In genomic region chr6:135651964-135652755, GRCh38 we compare ENCODE assay signal across 10 cellular contexts.
DNase-seq lines count a peak whose midpoint lies in the region; ATAC-seq and TF ChIP-seq lines count a peak whose summit lies in the region.
"Had no signal": no experiment of that assay in that cellular context is flagged by ENCODE, and none has a peak within 500 bp of the region (broad histone marks: within the 10 kb centered on the region; RNA-seq: fewer than 3 reads in every experiment).

No MANE protein-coding gene starts in this region.

- no peak overlapping the region for H3K27ac ChIP-seq in IMR-90 (ENCODE audit: insufficient read depth, low read length)
- no peak overlapping the region for H3K27ac ChIP-seq in naive thymus-derived CD4-positive, alpha-beta T cell (ENCODE audit: low read depth, low read length)
- H3K27ac ChIP-seq: epithelial cell of prostate had no signal

- H3K36me3 ChIP-seq in IMR-90 (ENCODE audit: control insufficient read depth, insufficient read depth, low read length): no peaks in the 10 kb centered on the region
- no peaks in the 10 kb centered on the region for H3K36me3 ChIP-seq in naive thymus-derived CD4-positive, alpha-beta T cell (ENCODE audit: control insufficient read depth in 2 of 3, insufficient read depth in 3 of 3, low read length in 3 of 3)

- TF ChIP-seq RAD21 in IMR-90 (IDR thresholded peaks at IDR 0.05; ENCODE audit: low read length): no peak

- H4K91ac ChIP-seq in IMR-90 (ENCODE audit: insufficient read depth, low read depth, low read length): no peak overlapping the region

- peak overlapping the region in 2 of 9 donors; percentile 28 to 78 for H3K27ac Mint-ChIP-seq in naive thymus-derived CD4-positive, alpha-beta T cell
- no peak overlapping the region for H3K27ac Mint-ChIP-seq in activated CD4-positive, alpha-beta memory T cell treated with anti-CD3 and anti-CD28 coated beads, Interleukin-2, amount 10 ng/mL, durations not matched to agents 7 days and 5 days

- H2AK5ac ChIP-seq in IMR-90 (ENCODE audit: low read depth, low read length): no peak overlapping the region

- intact Hi-C loops in IMR-90 (cut with micrococcal nuclease) (no loop called here), left cardiac atrium (cut with DNase I) (no loop called here)
- intact Hi-C loops in naive thymus-derived CD4-positive, alpha-beta T cell (cut with micrococcal nuclease): no loop called here

- H3K4me3 Mint-ChIP-seq in naive thymus-derived CD4-positive, alpha-beta T cell: peak overlapping the region in 1 of 10 donors; percentile 52
- H3K4me3 Mint-ChIP-seq in activated CD4-positive, alpha-beta memory T cell treated with anti-CD3 and anti-CD28 coated beads, Interleukin-2, amount 10 ng/mL, durations not matched to agents 7 days and 5 days: no peak overlapping the region

- POLR2A ChIA-PET in IMR-90 (lab: Charles Lee; ENCODE audit: unreplicated experiment): no interaction called here
- POLR2A ChIA-PET in naive thymus-derived CD4-positive, alpha-beta T cell (lab: Charles Lee): no interaction called here
- POLR2A ChIA-PET in activated CD4-positive, alpha-beta memory T cell treated with anti-CD3 and anti-CD28 coated beads, Interleukin-2, amount 10 ng/mL, durations not matched to agents 7 days and 5 days (lab: Charles Lee): no interaction called here

- H2BK120ac ChIP-seq in IMR-90 (ENCODE audit: low read depth, low read length): no peak overlapping the region

- H3K4me3 ChIP-seq in IMR-90 (ENCODE audit: insufficient read depth, low read depth, low read length): no peak overlapping the region
- H3K4me3 ChIP-seq in naive thymus-derived CD4-positive, alpha-beta T cell (ENCODE audit: low read length): no peak overlapping the region

- no peak overlapping the region for H2BK15ac ChIP-seq in IMR-90 (ENCODE audit: low read depth, low read length)

- H3K9me3 Mint-ChIP-seq in naive thymus-derived CD4-positive, alpha-beta T cell: peaks cover 0 to 59% (median 11%) of the 10 kb centered on the region in 11 donors
- peaks cover 25% of the 10 kb centered on the region for H3K9me3 Mint-ChIP-seq in activated CD4-positive, alpha-beta memory T cell treated with anti-CD3 and anti-CD28 coated beads, Interleukin-2, amount 10 ng/mL, durations not matched to agents 7 days and 5 days

- peaks cover 0 to 17% (median 2%) of the 10 kb centered on the region in 7 donors for H3K4me1 Mint-ChIP-seq in naive thymus-derived CD4-positive, alpha-beta T cell
- H3K4me1 Mint-ChIP-seq in activated CD4-positive, alpha-beta memory T cell treated with anti-CD3 and anti-CD28 coated beads, Interleukin-2, amount 10 ng/mL, durations not matched to agents 7 days and 5 days: peaks cover 12% of the 10 kb centered on the region

- H2BK5ac ChIP-seq in IMR-90 (ENCODE audit: low read depth, low read length, poor library complexity, severe bottlenecking): no peak overlapping the region

- no CpG with 5 or more reads among the region's 7 CpGs for WGBS in IMR-90 (ENCODE audit: extremely low coverage in 2 of 2, insufficient read length in 1 of 2), 2 experiments

- no peaks in the 10 kb centered on the region for H3K27me3 Mint-ChIP-seq in naive thymus-derived CD4-positive, alpha-beta T cell
- H3K27me3 Mint-ChIP-seq in activated CD4-positive, alpha-beta memory T cell treated with anti-CD3 and anti-CD28 coated beads, Interleukin-2, amount 10 ng/mL, durations not matched to agents 7 days and 5 days: peaks cover 8% of the 10 kb centered on the region

- H3K4me1 ChIP-seq in IMR-90 (ENCODE audit: control insufficient read depth, insufficient read depth, low read length): no peaks in the 10 kb centered on the region
- H3K4me1 ChIP-seq in naive thymus-derived CD4-positive, alpha-beta T cell (ENCODE audit: control insufficient read depth in 2 of 2, insufficient read depth in 2 of 2, low read length in 2 of 2): no peaks in the 10 kb centered on the region

- H3K14ac ChIP-seq in IMR-90 (replicated peaks; ENCODE audit: low read depth, low read length): no peak overlapping the region

- TF ChIP-seq POLR2A in IMR-90 (IDR thresholded peaks at IDR 0.05; ENCODE audit: low read depth, low read length): no peak

- H3K9me3 ChIP-seq in IMR-90 (ENCODE audit: control insufficient read depth, insufficient read depth, low read length): no peaks in the 10 kb centered on the region
- no peaks in the 10 kb centered on the region for H3K9me3 ChIP-seq in naive thymus-derived CD4-positive, alpha-beta T cell (ENCODE audit: control insufficient read depth in 2 of 3, low read length in 3 of 3)

- no peak overlapping the region for H3K4me2 ChIP-seq in IMR-90 (ENCODE audit: low read depth, low read length)

- no peak overlapping the region for H2AK9ac ChIP-seq in IMR-90 (replicated peaks; ENCODE audit: low read depth, low read length, poor library complexity)

- no peak overlapping the region for H3K56ac ChIP-seq in IMR-90 (ENCODE audit: extremely low read depth, insufficient read depth, low read length)

- CTCF ChIA-PET in IMR-90 (lab: Yijun Ruan, JAX): no interaction called here
- CTCF ChIA-PET in naive thymus-derived CD4-positive, alpha-beta T cell (lab: Charles Lee): no interaction called here
- CTCF ChIA-PET in activated CD4-positive, alpha-beta memory T cell treated with anti-CD3 and anti-CD28 coated beads, Interleukin-2, amount 10 ng/mL, durations not matched to agents 7 days and 5 days (lab: Charles Lee): no interaction called here

- BruUV-seq in IMR-90 (replicated peaks; lab: Mats Ljungman, UMichigan): no TSS peak

- H4K8ac ChIP-seq in IMR-90 (ENCODE audit: low read depth in 2 of 2, low read length in 2 of 2): no peak overlapping the region

- no peaks in the 10 kb centered on the region for H3K79me1 ChIP-seq in IMR-90 (ENCODE audit: low read depth in 1 of 2, low read length in 2 of 2)

- H3K27me3 ChIP-seq in IMR-90 (ENCODE audit: control insufficient read depth, insufficient read depth, low read length): no peaks in the 10 kb centered on the region
- H3K27me3 ChIP-seq in naive thymus-derived CD4-positive, alpha-beta T cell (ENCODE audit: control insufficient read depth in 2 of 2, insufficient read depth in 2 of 2, low read length in 2 of 2): no peaks in the 10 kb centered on the region

- no peak for TF ChIP-seq CTCF in IMR-90 (conservative IDR thresholded peaks at IDR 0.05; ENCODE audit: low read depth, low read length)

- no peak overlapping the region for H3K18ac ChIP-seq in IMR-90 (ENCODE audit: low read depth, low read length)

- no peak overlapping the region for H3K4ac ChIP-seq in IMR-90 (ENCODE audit: low read depth, low read length)

- in situ Hi-C loops in IMR-90 (cut with MboI; ENCODE audit: low sequenced_read_pairs): no loop called here

- H3K9me1 ChIP-seq in IMR-90 (ENCODE audit: insufficient read depth, low read length): no peaks in the 10 kb centered on the region

- H4K20me1 ChIP-seq in IMR-90 (ENCODE audit: insufficient read depth, low read length): no peaks in the 10 kb centered on the region

- DNase-seq in SKM-1 treated with dmso at 0.1 percent for 144 hours (lab: John Stamatoyannopoulos, UW; ENCODE audit: unreplicated experiment): peak; percentile 44
- DNase-seq in SKM-1 (lab: John Stamatoyannopoulos, UW; ENCODE audit: unreplicated experiment): no peak
- DNase-seq in IMR-90: peak; percentile 10
- DNase-seq in naive thymus-derived CD4-positive, alpha-beta T cell: no peak
- DNase-seq in left cardiac atrium: no peak
- DNase-seq in NCI-H2171 treated with DMSO at 0.1 percent for 48 hours (lab: John Stamatoyannopoulos, UW): no peak
- no peak for DNase-seq in activated CD4-positive, alpha-beta memory T cell treated with anti-CD3 and anti-CD28 coated beads, Interleukin-2, amount 10 ng/mL, durations not matched to agents 7 days and 5 days
- DNase-seq: NCI-H510A had no signal

- no peak overlapping the region for H3K9ac ChIP-seq in IMR-90 (ENCODE audit: low read depth, low read length)

- H3K23ac ChIP-seq in IMR-90 (ENCODE audit: low read depth, low read length): no peak overlapping the region

- peaks cover 0 to 71% (median 4%) of the 10 kb centered on the region in 5 donors for H3K36me3 Mint-ChIP-seq in naive thymus-derived CD4-positive, alpha-beta T cell
- H3K36me3 Mint-ChIP-seq in activated CD4-positive, alpha-beta memory T cell treated with anti-CD3 and anti-CD28 coated beads, Interleukin-2, amount 10 ng/mL, durations not matched to agents 7 days and 5 days (ENCODE audit: low read depth): peaks cover 29% of the 10 kb centered on the region

- dilution Hi-C loops in IMR-90 (cut with HindIII; ENCODE audit: low sequenced_read_pairs, unreplicated experiment): no loop called here

- no peak overlapping the region for H4K5ac ChIP-seq in IMR-90 (ENCODE audit: low read depth, low read length)

- H2BK20ac ChIP-seq in IMR-90 (ENCODE audit: low read depth, low read length): no peak overlapping the region

- H2AFZ ChIP-seq in IMR-90 (replicated peaks; ENCODE audit: low read length, poor library complexity): no peak overlapping the region

- ATAC-seq in HG02623 (IDR thresholded peaks at IDR 0.05; ENCODE audit: unreplicated experiment) (peak; percentile 98), IMR-90 (ENCODE audit: low read depth) (peak; percentile 46; the same call in 1 of the 2 replicates), left cardiac atrium (no peak)
- ATAC-seq in naive thymus-derived CD4-positive, alpha-beta T cell: peak; percentile 45

TF ChIP-seq in IMR-90, 13 proteins besides CTCF, POLR2A, EP300 and RAD21:
- no peak for TF ChIP-seq FOS (IDR thresholded peaks at IDR 0.05; ENCODE audit: low read depth, low read length)
- no peak for TF ChIP-seq SMC3 (IDR thresholded peaks at IDR 0.05; ENCODE audit: low read depth, low read length)

Comparison
In these comparisons a context has a peak if more than half of its experiments do, and no peak if none do; other contexts are left out.
1. DNase-seq: peak in SKM-1 treated with dmso at 0.1 percent for 144 hours (single experiment) and IMR-90 (single experiment); none in SKM-1 (single experiment), naive thymus-derived CD4-positive, alpha-beta T cell (0 of 9), left cardiac atrium (single experiment), NCI-H2171 treated with DMSO at 0.1 percent for 48 hours (single experiment) and activated CD4-positive, alpha-beta memory T cell treated with anti-CD3 and anti-CD28 coated beads, Interleukin-2, amount 10 ng/mL, durations not matched to agents 7 days and 5 days (single experiment).
2. ATAC-seq: peak in HG02623 (single experiment), IMR-90 (single experiment) and naive thymus-derived CD4-positive, alpha-beta T cell (single experiment); none in left cardiac atrium (0 of 2).